Comparison of ENCODE assay signal across 37 cellular contexts in genomic region chr7:44599222-44599621, GRCh38. TPM values are rescaled to one million over a fixed set of nuclear protein-coding genes. Genes with fewer than 3 reads are reported as not detected.
"Had no signal": no experiment of that assay in that cellular context is flagged by ENCODE, and none has a peak within 500 bp of the region (broad histone marks: within the 10 kb centered on the region; RNA-seq: fewer than 3 reads in every experiment).

No MANE protein-coding gene starts in this region.

- H3K9me3 ChIP-seq: ascending aorta had no signal

- H3K27me3 ChIP-seq: ascending aorta, cardiac muscle cell had no signal

- H3K4me1 Mint-ChIP-seq: activated CD4-positive, alpha-beta T cell treated with anti-CD3 and anti-CD28 coated beads for 36 hours; activated CD4-positive, alpha-beta T cell treated with anti-CD3 and anti-CD28 coated beads, Interleukin-2, amount 10 ng/mL, durations not matched to agents 7 days and 5 days; activated naive CD4-positive, alpha-beta T cell treated with anti-CD3 and anti-CD28 coated beads, Interleukin-2, amount 50 U/mL, for 24 hours; activated naive CD8-positive, alpha-beta T cell treated with anti-CD3 and anti-CD28 coated beads, Interleukin-2, amount 50 U/mL, for 24 hours; central memory CD8-positive, alpha-beta T cell; T-cell had no signal

- H3K27me3 Mint-ChIP-seq: activated CD4-positive, alpha-beta T cell treated with anti-CD3 and anti-CD28 coated beads for 36 hours; activated naive CD4-positive, alpha-beta T cell treated with anti-CD3 and anti-CD28 coated beads, Interleukin-2, amount 50 U/mL, for 24 hours; activated naive CD8-positive, alpha-beta T cell; activated naive CD8-positive, alpha-beta T cell treated with anti-CD3 and anti-CD28 coated beads, Interleukin-2, amount 50 U/mL, for 24 hours; activated T-cell treated with anti-CD3 and anti-CD28 coated beads, Interleukin-2, amount 50 U/mL, for 24 hours; central memory CD8-positive, alpha-beta T cell; T-cell had no signal

- H3K27ac ChIP-seq: ascending aorta, cardiac muscle cell, VCaP had no signal

- H3K36me3 Mint-ChIP-seq: activated CD8-positive, alpha-beta memory T cell treated with anti-CD3 and anti-CD28 coated beads, Interleukin-2, amount 10 ng/mL, durations not matched to agents 7 days and 5 days; activated naive CD4-positive, alpha-beta T cell treated with anti-CD3 and anti-CD28 coated beads, Interleukin-2, amount 50 U/mL, for 24 hours; activated naive CD8-positive, alpha-beta T cell treated with anti-CD3 and anti-CD28 coated beads, Interleukin-2, amount 10 ng/mL, durations not matched to agents 7 days and 5 days; brain; T-cell had no signal

- H3K4me1 ChIP-seq: ascending aorta had no signal

- H3K36me3 ChIP-seq: ascending aorta, cardiac muscle cell had no signal

- H3K4me3 ChIP-seq: ascending aorta, cardiac muscle cell had no signal

- H3K4me3 Mint-ChIP-seq: activated CD4-positive, alpha-beta memory T cell treated with anti-CD3 and anti-CD28 coated beads, Interleukin-2, amount 10 ng/mL, durations not matched to agents 7 days and 5 days; activated CD4-positive, alpha-beta T cell treated with anti-CD3 and anti-CD28 coated beads for 36 hours; activated CD4-positive, alpha-beta T cell treated with anti-CD3 and anti-CD28 coated beads, Interleukin-2, amount 10 ng/mL, durations not matched to agents 7 days and 5 days; activated CD8-positive, alpha-beta memory T cell treated with anti-CD3 and anti-CD28 coated beads, Interleukin-2, amount 10 ng/mL, durations not matched to agents 7 days and 5 days; activated CD8-positive, alpha-beta T cell treated with anti-CD3 and anti-CD28 coated beads, Interleukin-2, amount 10 ng/mL, durations not matched to agents 7 days and 5 days; activated naive CD4-positive, alpha-beta T cell treated with anti-CD3 and anti-CD28 coated beads for 36 hours; activated naive CD4-positive, alpha-beta T cell treated with anti-CD3 and anti-CD28 coated beads, Interleukin-2, amount 50 U/mL, for 24 hours; activated naive CD8-positive, alpha-beta T cell; activated naive CD8-positive, alpha-beta T cell treated with anti-CD3 and anti-CD28 coated beads, Interleukin-2, amount 10 ng/mL, durations not matched to agents 7 days and 5 days; activated naive CD8-positive, alpha-beta T cell treated with anti-CD3 and anti-CD28 coated beads, Interleukin-2, amount 50 U/mL, for 24 hours; activated T-cell treated with anti-CD3 and anti-CD28 coated beads, Interleukin-2, amount 50 U/mL, for 24 hours; central memory CD8-positive, alpha-beta T cell; T-cell; T-helper 2 cell treated with Interferon-gamma antibody and Interleukin-4, amounts not matched to agents 5 μg/mL and 100 μg/mL, for 36 hours had no signal

- H3K9me3 Mint-ChIP-seq: activated CD4-positive, alpha-beta memory T cell treated with anti-CD3 and anti-CD28 coated beads, Interleukin-2, amount 10 ng/mL, durations not matched to agents 7 days and 5 days; activated CD4-positive, alpha-beta T cell treated with anti-CD3 and anti-CD28 coated beads, Interleukin-2, amount 10 ng/mL, durations not matched to agents 7 days and 5 days; activated naive CD4-positive, alpha-beta T cell treated with anti-CD3 and anti-CD28 coated beads for 36 hours; activated naive CD4-positive, alpha-beta T cell treated with anti-CD3 and anti-CD28 coated beads, Interleukin-2, amount 50 U/mL, for 24 hours; activated naive CD8-positive, alpha-beta T cell treated with anti-CD3 and anti-CD28 coated beads, Interleukin-2, amount 10 ng/mL, durations not matched to agents 7 days and 5 days; activated naive CD8-positive, alpha-beta T cell treated with anti-CD3 and anti-CD28 coated beads, Interleukin-2, amount 50 U/mL, for 24 hours; activated T-cell treated with anti-CD3 and anti-CD28 coated beads, Interleukin-2, amount 50 U/mL, for 24 hours; activated T-helper 2 cell treated with anti-CD3 and anti-CD28 coated beads, Interferon-gamma antibody, Interleukin-2, Interleukin-4, amounts not matched to agents 10 μg/mL and 5 μg/mL and 100 μg/mL, durations not matched to agents 14 hours and 24 hours and 36 hours; brain; central memory CD8-positive, alpha-beta T cell; T-cell; T-helper 2 cell treated with Interferon-gamma antibody and Interleukin-4, amounts not matched to agents 5 μg/mL and 100 μg/mL, for 36 hours had no signal

- ATAC-seq: activated CD4-positive, alpha-beta T cell treated with anti-CD3 and anti-CD28 coated beads for 36 hours; activated CD4-positive, CD25-positive, alpha-beta regulatory T cell treated with anti-CD3 and anti-CD28 coated beads, Interleukin-2, amount 50 U/mL, for 24 hours; activated CD8-positive, alpha-beta memory T cell treated with anti-CD3 and anti-CD28 coated beads, Interleukin-2, amount 10 ng/mL, durations not matched to agents 7 days and 5 days; activated CD8-positive, alpha-beta T cell treated with anti-CD3 and anti-CD28 coated beads, Interleukin-2, amount 10 ng/mL, durations not matched to agents 7 days and 5 days; activated naive CD8-positive, alpha-beta T cell treated with anti-CD3 and anti-CD28 coated beads, Interleukin-2, amount 50 U/mL, for 24 hours; T-cell had no signal

- H3K27ac Mint-ChIP-seq: activated CD4-positive, alpha-beta memory T cell treated with anti-CD3 and anti-CD28 coated beads, Interleukin-2, amount 10 ng/mL, durations not matched to agents 7 days and 5 days; activated CD4-positive, alpha-beta T cell treated with anti-CD3 and anti-CD28 coated beads for 36 hours; activated CD4-positive, alpha-beta T cell treated with anti-CD3 and anti-CD28 coated beads, Interleukin-2, amount 10 ng/mL, durations not matched to agents 7 days and 5 days; activated CD8-positive, alpha-beta memory T cell treated with anti-CD3 and anti-CD28 coated beads, Interleukin-2, amount 10 ng/mL, durations not matched to agents 7 days and 5 days; activated CD8-positive, alpha-beta T cell treated with anti-CD3 and anti-CD28 coated beads, Interleukin-2, amount 10 ng/mL, durations not matched to agents 7 days and 5 days; activated naive CD4-positive, alpha-beta T cell treated with anti-CD3 and anti-CD28 coated beads for 36 hours; activated naive CD4-positive, alpha-beta T cell treated with anti-CD3 and anti-CD28 coated beads, Interleukin-2, amount 50 U/mL, for 24 hours; activated naive CD8-positive, alpha-beta T cell; activated naive CD8-positive, alpha-beta T cell treated with anti-CD3 and anti-CD28 coated beads, Interleukin-2, amount 10 ng/mL, durations not matched to agents 7 days and 5 days; activated naive CD8-positive, alpha-beta T cell treated with anti-CD3 and anti-CD28 coated beads, Interleukin-2, amount 50 U/mL, for 24 hours; activated T-cell treated with anti-CD3 and anti-CD28 coated beads, Interleukin-2, amount 50 U/mL, for 24 hours; activated T-helper 2 cell treated with anti-CD3 and anti-CD28 coated beads, Interferon-gamma antibody, Interleukin-2, Interleukin-4, amounts not matched to agents 10 μg/mL and 5 μg/mL and 100 μg/mL, durations not matched to agents 14 hours and 24 hours and 36 hours; T-cell; T-helper 2 cell treated with Interferon-gamma antibody and Interleukin-4, amounts not matched to agents 5 μg/mL and 100 μg/mL, for 36 hours had no signal

- DNase-seq: activated CD4-positive, alpha-beta memory T cell treated with anti-CD3 and anti-CD28 coated beads, Interleukin-2, amount 10 ng/mL, durations not matched to agents 7 days and 5 days; activated CD4-positive, alpha-beta T cell treated with anti-CD3 and anti-CD28 coated beads for 1 hour; activated CD4-positive, alpha-beta T cell treated with anti-CD3 and anti-CD28 coated beads for 36 hours; activated CD4-positive, alpha-beta T cell treated with anti-CD3 and anti-CD28 coated beads for 48 hours; activated CD4-positive, alpha-beta T cell treated with anti-CD3 and anti-CD28 coated beads, Interleukin-2, amount 10 ng/mL, durations not matched to agents 7 days and 5 days; activated CD4-positive, alpha-beta T cell treated with anti-CD3 and anti-CD28 coated beads, Interleukin-2, amount 50 U/mL, for 48 hours; activated CD4-positive, CD25-positive, alpha-beta regulatory T cell; activated CD8-positive, alpha-beta memory T cell treated with anti-CD3 and anti-CD28 coated beads for 24 hours; activated CD8-positive, alpha-beta memory T cell treated with anti-CD3 and anti-CD28 coated beads, Interleukin-2, amount 10 ng/mL, durations not matched to agents 7 days and 5 days; activated CD8-positive, alpha-beta memory T cell treated with anti-CD3 and anti-CD28 coated beads, Interleukin-2, amount 50 U/mL, for 48 hours; activated CD8-positive, alpha-beta T cell treated with anti-CD3 and anti-CD28 coated beads, Interleukin-2, amount 10 ng/mL, durations not matched to agents 7 days and 5 days; activated effector memory CD4-positive, alpha-beta T cell treated with Interleukin-2 at 50 U/mL for 16 hours; activated gamma-delta T cell; activated naive CD4-positive, alpha-beta T cell treated with anti-CD3 and anti-CD28 coated beads for 36 hours; activated naive CD8-positive, alpha-beta T cell treated with anti-CD3 and anti-CD28 coated beads, Interleukin-2, amount 10 ng/mL, durations not matched to agents 7 days and 5 days; activated naive CD8-positive, alpha-beta T cell treated with anti-CD3 and anti-CD28 coated beads, Interleukin-2, amount 50 U/mL, for 24 hours; activated T-cell treated with anti-CD3 and anti-CD28 coated beads, Interleukin-2, amount 50 U/mL, for 24 hours; activated T-cell treated with anti-CD3 and anti-CD28 coated beads, Interleukin-2, amount 50 U/mL, for 48 hours; amygdala; anterior cingulate cortex; caudate nucleus; cerebellar nuclear complex; T-cell; T-helper 2 cell; T-helper 9 cell had no signal

RNA-seq across cellular contexts. Expression of gene NPC1L1, which starts 58.1 kb away (rescaled TPM):
- total RNA-seq: activated CD4-positive, alpha-beta memory T cell treated with anti-CD3 and anti-CD28 coated beads, Interleukin-2, amount 10 ng/mL, durations not matched to agents 7 days and 5 days; activated CD4-positive, alpha-beta T cell treated with anti-CD3 and anti-CD28 coated beads, Interleukin-2, amount 10 ng/mL, durations not matched to agents 7 days and 5 days; activated CD8-positive, alpha-beta memory T cell treated with anti-CD3 and anti-CD28 coated beads, Interleukin-2, amount 10 ng/mL, durations not matched to agents 7 days and 5 days; activated CD8-positive, alpha-beta T cell treated with anti-CD3 and anti-CD28 coated beads, Interleukin-2, amount 10 ng/mL, durations not matched to agents 7 days and 5 days; activated naive CD4-positive, alpha-beta T cell treated with anti-CD3 and anti-CD28 coated beads for 36 hours; activated T-helper 2 cell treated with anti-CD3 and anti-CD28 coated beads, Interferon-gamma antibody, Interleukin-2, Interleukin-4, amounts not matched to agents 10 μg/mL and 5 μg/mL and 100 μg/mL, durations not matched to agents 14 hours and 24 hours and 36 hours; ascending aorta; cardiac muscle cell; chondrocyte; T-helper 1 cell treated with Interleukin-12 subunit alpha and Interleukin-12 subunit beta and Interleukin-4 antibody, amounts not matched to agents 30 ng/mL and 1 ng/mL, for 36 hours had no signal
